Comparison of ENCODE assay signal across 12 cellular contexts in genomic region chr6:127221201-127221600, GRCh38.
"Had no signal": no experiment of that assay in that cellular context is flagged by ENCODE, and none has a peak within 500 bp of the region (broad histone marks: within the 10 kb centered on the region; RNA-seq: fewer than 3 reads in every experiment).

No MANE protein-coding gene starts in this region.

- H3K4me2 ChIP-seq: smooth muscle cell had no signal

- H3K27me3 ChIP-seq: esophagus squamous epithelium, transverse colon had no signal

- H3K36me3 ChIP-seq: esophagus squamous epithelium, neutrophil, thoracic aorta, transverse colon had no signal

- H3K9me3 ChIP-seq: esophagus squamous epithelium, neutrophil, psoas muscle, thoracic aorta, transverse colon had no signal

- H3K4me1 ChIP-seq: esophagus squamous epithelium, psoas muscle, transverse colon had no signal

- H3K4me3 ChIP-seq: esophagus squamous epithelium, psoas muscle, smooth muscle cell, thoracic aorta, transverse colon had no signal

- ATAC-seq: naive thymus-derived CD4-positive, alpha-beta T cell had no signal

- DNase-seq: dermis blood vessel endothelial cell; esophagus squamous epithelium; foreskin melanocyte; immature natural killer cell; naive thymus-derived CD4-positive, alpha-beta T cell; psoas muscle; retina; stimulated activated CD4-positive, alpha-beta T cell treated with anti-CD3 and anti-CD28 coated beads, Interleukin-2, amount 100 ng/mL, for 48 hours; transverse colon had no signal

- H3K27ac ChIP-seq: esophagus squamous epithelium, neutrophil, psoas muscle, thoracic aorta, transverse colon had no signal
